12 cellular contexts compared by ENCODE assay signal in the genomic region with DNA sequence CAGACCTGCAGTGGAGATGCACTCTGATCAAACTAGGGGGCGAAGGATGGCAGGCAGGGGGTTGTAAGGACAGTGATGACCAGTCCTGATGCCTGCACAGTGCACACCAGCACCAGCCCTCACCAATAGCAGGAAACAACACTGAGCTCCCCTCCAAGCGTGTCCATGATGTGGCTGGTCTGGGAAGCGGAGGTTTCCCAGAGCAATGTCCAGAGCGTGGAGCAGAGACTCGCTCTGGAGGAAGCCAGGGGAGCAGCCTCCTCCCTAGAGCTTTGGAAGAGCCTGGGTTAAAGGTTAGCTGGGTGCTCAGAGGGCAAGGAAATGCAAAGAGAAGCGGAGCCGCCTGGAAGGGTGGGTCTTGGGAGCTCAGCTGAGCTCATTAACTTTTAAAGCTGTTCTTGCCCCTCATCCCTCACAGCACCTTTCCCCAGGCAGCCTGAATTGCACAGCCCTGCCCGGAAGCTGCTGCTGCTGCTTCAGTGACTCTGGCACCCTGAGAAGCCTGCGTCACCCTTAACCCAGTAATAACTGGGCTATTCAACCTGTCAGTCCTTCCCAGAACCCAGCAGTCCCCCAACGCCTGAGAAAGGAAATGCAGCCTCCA.
DNase-seq lines count a peak whose midpoint lies in the region; ATAC-seq, FAIRE-seq and TF ChIP-seq lines count a peak whose summit lies in the region.
"Had no signal": no experiment of that assay in that cellular context is flagged by ENCODE, and none has a peak within 500 bp of the region (broad histone marks: within the 10 kb centered on the region; RNA-seq: fewer than 3 reads in every experiment).

No MANE protein-coding gene starts in this region.

- peak overlapping the region in 1 of 2 experiments; percentile 80 for H3K14ac ChIP-seq in mesenchymal stem cell (ENCODE audit: low read length in 2 of 2)

- no peak overlapping the region for H3K4me2 ChIP-seq in mesenchymal stem cell (ENCODE audit: low read length, poor library complexity, severe bottlenecking)

- DNase-seq in HK-2 (ENCODE audit: unreplicated experiment) (peak; percentile 41), colonic mucosa (peak; percentile 68), mesenchymal stem cell (peak; percentile 48), small intestine (peak; percentile 63), NCI-H774 (lab: John Stamatoyannopoulos, UW) (no peak)
- no peak for DNase-seq in activated CD4-positive, CD25-positive, alpha-beta regulatory T cell (lab: John Stamatoyannopoulos, UW)
- DNase-seq: activated CD4-positive, alpha-beta T cell treated with anti-CD3 and anti-CD28 coated beads for 4 hours; activated T-cell treated with anti-CD3 and anti-CD28 coated beads, Interleukin-2, amount 50 U/mL, for 4 hours; GF-D8; OCI-M1 had no signal

- no peaks in the 10 kb centered on the region for H3K4me1 ChIP-seq in colonic mucosa
- peaks cover 11% of the 10 kb centered on the region for H3K4me1 ChIP-seq in mesenchymal stem cell (ENCODE audit: control insufficient read depth, insufficient read depth, low read depth, low read length)
- H3K4me1 ChIP-seq in small intestine (ENCODE audit: control insufficient read depth in 2 of 2, insufficient read depth in 1 of 2, low read depth in 1 of 2, low read length in 1 of 2): no peaks in the 10 kb centered on the region

- no peak overlapping the region for H4K91ac ChIP-seq in mesenchymal stem cell (ENCODE audit: low read length)

- peak overlapping the region; percentile 45 to 86 for H3K18ac ChIP-seq in mesenchymal stem cell (ENCODE audit: low read depth in 1 of 2, low read length in 2 of 2)

- peak overlapping the region; percentile 18 to 70 for H2BK12ac ChIP-seq in mesenchymal stem cell (ENCODE audit: low read length in 2 of 2)

- H2AFZ ChIP-seq in mesenchymal stem cell (ENCODE audit: low read depth, low read length): no peak overlapping the region

- H3K9ac ChIP-seq in colonic mucosa (ENCODE audit: low read depth in 2 of 2, low read length in 2 of 2): peak overlapping the region; percentile 35 to 42
- no peak overlapping the region for H3K9ac ChIP-seq in mesenchymal stem cell (ENCODE audit: low read length)

- no peak overlapping the region for H3K4me3 ChIP-seq in colonic mucosa
- no peak overlapping the region for H3K4me3 ChIP-seq in mesenchymal stem cell (ENCODE audit: insufficient read depth in 1 of 2, low read depth in 1 of 2, low read length in 2 of 2)
- no peak overlapping the region for H3K4me3 ChIP-seq in small intestine (ENCODE audit: low read depth in 1 of 2, low read length in 2 of 2)

- no peak for FAIRE-seq in small intestine (lab: Jason Lieb, UNC)

- peak overlapping the region; percentile 7 for H4K8ac ChIP-seq in mesenchymal stem cell (ENCODE audit: low read length)

- H3K27me3 ChIP-seq in colonic mucosa (no peaks in the 10 kb centered on the region), mesenchymal stem cell (ENCODE audit: control insufficient read depth in 1 of 2, insufficient read depth in 1 of 2, low read length in 2 of 2) (peaks cover 19 to 38% of the 10 kb centered on the region in 2 experiments), small intestine (ENCODE audit: control insufficient read depth in 2 of 2, insufficient read depth in 2 of 2, low read length in 2 of 2) (no peaks in the 10 kb centered on the region)

- no peak overlapping the region for H2BK5ac ChIP-seq in mesenchymal stem cell (ENCODE audit: low read depth, low read length, poor library complexity, severe bottlenecking)

- no peak overlapping the region for H3K4ac ChIP-seq in mesenchymal stem cell (ENCODE audit: low read depth in 1 of 2, low read length in 2 of 2)

- WGBS in mesenchymal stem cell: 43% methylated on average over 9 of the region's 10 CpGs
- WGBS in small intestine, 3 donors: 26 to 65% (median 32%) methylated on average over 10 of the region's 10 CpGs

- H2BK120ac ChIP-seq in mesenchymal stem cell (ENCODE audit: low read depth, low read length): no peak overlapping the region

- no peak for TF ChIP-seq CTCF in colonic mucosa (IDR thresholded peaks at IDR 0.05)

- H3K23ac ChIP-seq in mesenchymal stem cell (ENCODE audit: low read length in 2 of 2): no peak overlapping the region

- no peak overlapping the region for H2AK5ac ChIP-seq in mesenchymal stem cell (ENCODE audit: low read length, severe bottlenecking)

- ATAC-seq in GM21390 (IDR thresholded peaks at IDR 0.05; ENCODE audit: unreplicated experiment) (no peak), HG03432 (IDR thresholded peaks at IDR 0.05; ENCODE audit: unreplicated experiment) (no peak)
- ATAC-seq: activated T-cell treated with anti-CD3 and anti-CD28 coated beads, Interleukin-2, amount 50 U/mL, for 4 hours had no signal

- intact Hi-C loops in colonic mucosa (cut with DNase I): no loop called here

- peak overlapping the region; percentile 12 for H2BK15ac ChIP-seq in mesenchymal stem cell (ENCODE audit: low read depth, poor library complexity, severe bottlenecking)

- H3K27ac ChIP-seq in colonic mucosa (peak overlapping the region; percentile 36), mesenchymal stem cell (ENCODE audit: low read length, poor library complexity, severe bottlenecking) (no peak overlapping the region), small intestine (ENCODE audit: low read depth in 1 of 2, low read length in 1 of 2) (no peak overlapping the region)

- no peaks in the 10 kb centered on the region for H3K9me3 ChIP-seq in colonic mucosa
- no peaks in the 10 kb centered on the region for H3K9me3 ChIP-seq in mesenchymal stem cell (ENCODE audit: control insufficient read depth, low read length)
- no peaks in the 10 kb centered on the region for H3K9me3 ChIP-seq in small intestine (ENCODE audit: control insufficient read depth, low read depth)

- no peaks in the 10 kb centered on the region for H3K79me1 ChIP-seq in mesenchymal stem cell (replicated peaks; ENCODE audit: low read length, poor library complexity, severe bottlenecking)

- H3K36me3 ChIP-seq in colonic mucosa (no peaks in the 10 kb centered on the region), mesenchymal stem cell (ENCODE audit: control insufficient read depth in 1 of 2, insufficient read depth in 2 of 2, low read depth in 1 of 2, low read length in 2 of 2) (no peaks in the 10 kb centered on the region), small intestine (ENCODE audit: control insufficient read depth in 2 of 2, insufficient read depth in 2 of 2, low read length in 2 of 2) (no peaks in the 10 kb centered on the region)

Comparison
In these comparisons a context has a peak if more than half of its experiments do, and no peak if none do; other contexts are left out.
1. DNase-seq: peak in HK-2 (single experiment), colonic mucosa (single experiment), mesenchymal stem cell (single experiment) and small intestine (single experiment); none in NCI-H774 (single experiment) and activated CD4-positive, CD25-positive, alpha-beta regulatory T cell (0 of 4).